8 cellular contexts compared by ENCODE assay signal in the genomic region with DNA sequence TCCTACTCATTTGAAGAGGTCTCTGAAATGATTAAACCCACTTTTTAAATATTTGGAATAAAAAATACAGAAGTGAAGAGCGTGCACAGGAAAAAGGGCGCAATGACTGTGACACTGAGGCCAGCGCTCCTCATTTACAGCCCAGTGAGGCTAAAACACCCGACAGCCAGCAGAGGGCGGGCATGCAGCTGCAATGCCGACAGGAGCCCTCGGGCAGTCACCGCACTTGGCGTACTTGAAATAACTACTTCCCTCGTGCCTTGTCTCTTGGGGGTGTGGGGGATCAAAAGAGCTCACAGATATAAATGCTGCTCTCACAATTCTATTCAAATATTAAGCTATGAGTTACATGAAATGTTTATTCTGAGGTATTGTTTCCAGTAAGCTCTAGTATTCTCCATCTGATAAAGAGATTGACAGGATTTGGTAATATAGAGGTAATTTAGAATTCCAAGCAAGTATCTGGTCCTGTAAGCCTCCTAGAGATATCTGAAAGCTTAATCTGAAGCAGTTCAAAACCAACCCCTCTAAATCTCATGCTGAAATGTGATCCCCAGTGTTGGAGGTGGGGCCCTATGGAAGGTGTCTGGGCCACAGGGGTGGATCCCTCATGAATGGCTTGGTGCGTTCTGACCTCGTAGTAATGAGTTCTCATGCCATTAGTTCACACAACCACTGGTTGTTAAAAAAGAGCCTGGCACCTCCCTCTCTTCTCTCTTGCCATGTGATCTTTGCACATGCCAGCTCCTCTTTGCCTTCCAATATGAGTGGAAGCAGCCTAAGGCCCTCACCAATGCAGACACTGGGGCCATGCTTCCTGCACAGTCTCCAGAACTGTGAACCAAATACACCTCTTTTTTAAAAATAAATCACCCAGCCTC.
DNase-seq lines count a peak whose midpoint lies in the region; ATAC-seq, FAIRE-seq and TF ChIP-seq lines count a peak whose summit lies in the region.

No MANE protein-coding gene starts in this region.

- no peak overlapping the region for H3K27ac ChIP-seq in keratinocyte (ENCODE audit: control insufficient read depth, insufficient read depth, low read length)

- H3K27me3 ChIP-seq in keratinocyte (ENCODE audit: control insufficient read depth, extremely low read depth, insufficient read depth, low read length): no peaks in the 10 kb centered on the region

- H3K9me1 ChIP-seq in keratinocyte (ENCODE audit: control insufficient read depth, extremely low read depth, insufficient read depth, low read length): no peaks in the 10 kb centered on the region

- H3K4me3 ChIP-seq in GM12864 (ENCODE audit: low read depth, low read length) (no peak overlapping the region), cardiac fibroblast (replicated peaks in 1 of 2; ENCODE audit: low read depth in 2 of 2, low read length in 2 of 2) (no peak overlapping the region), keratinocyte (ENCODE audit: control insufficient read depth in 2 of 3, extremely low read depth in 1 of 3, insufficient read depth in 2 of 3, low read depth in 1 of 3, low read length in 3 of 3) (no peak overlapping the region)

- peaks cover 12% of the 10 kb centered on the region in 2 experiments for H3K36me3 ChIP-seq in keratinocyte (ENCODE audit: control insufficient read depth in 2 of 2, extremely low read depth in 1 of 2, insufficient read depth in 2 of 2, low read length in 2 of 2)

- no peaks in the 10 kb centered on the region for H3K9me3 ChIP-seq in keratinocyte (ENCODE audit: control insufficient read depth, low read depth, low read length)

- no peaks in the 10 kb centered on the region for H4K20me1 ChIP-seq in keratinocyte (ENCODE audit: control insufficient read depth, extremely low read depth, insufficient read depth, low read length)

- DNase-seq in GM12864 (ENCODE audit: low read depth): peak; percentile 33
- DNase-seq in NCI-H2227 (lab: John Stamatoyannopoulos, UW; ENCODE audit: unreplicated experiment): peak; percentile 82
- DNase-seq in activated CD4-positive, CD25-positive, alpha-beta regulatory T cell (lab: John Stamatoyannopoulos, UW): peak; percentile 49 to 64 (median 52)
- DNase-seq in cardiac fibroblast (ENCODE audit: low read depth in 2 of 2): peak; percentile 80 to 84
- DNase-seq in keratinocyte (ENCODE audit: low read depth, low spot score): no peak
- peak; percentile 45 to 66 (median 58) for DNase-seq in stimulated activated CD4-positive, alpha-beta T cell treated with anti-CD3 and anti-CD28 coated beads, Interleukin-1b, Interleukin-23, amount 100 ng/mL, for 24 hours (ENCODE audit: low read depth in 4 of 4, low spot score in 1 of 4)

- no peak overlapping the region for H3K4me2 ChIP-seq in keratinocyte (ENCODE audit: control insufficient read depth, extremely low read depth, insufficient read depth, low read depth, low read length)

- H3K9ac ChIP-seq in keratinocyte (ENCODE audit: control insufficient read depth, extremely low read depth, insufficient read depth, low read length): no peak overlapping the region

- H3K4me1 ChIP-seq in keratinocyte (ENCODE audit: control insufficient read depth, extremely low read depth, insufficient read depth, low read length): no peaks in the 10 kb centered on the region

- peak; percentile 53 for FAIRE-seq in keratinocyte (lab: Jason Lieb, UNC)

- no peaks in the 10 kb centered on the region for H3K79me2 ChIP-seq in keratinocyte (ENCODE audit: control insufficient read depth, insufficient read depth, low read length)

- ATAC-seq in HG03066 (IDR thresholded peaks at IDR 0.05; ENCODE audit: low read depth, unreplicated experiment) (peak; percentile 72), HG02763 (IDR thresholded peaks at IDR 0.05; ENCODE audit: unreplicated experiment) (no peak)

- dilution Hi-C loops in keratinocyte (cut with MboI; ENCODE audit: extremely low pct_ligation_motif_present, low sequenced_read_pairs): no loop called here

- TF ChIP-seq CTCF in GM12864 (IDR thresholded peaks at IDR 0.05; ENCODE audit: low read depth, low read length, missing control alignments) (peak; percentile 90), cardiac fibroblast (IDR thresholded peaks at IDR 0.05; ENCODE audit: low read depth, low read length) (peak; percentile 92), keratinocyte (optimal IDR thresholded peaks at IDR 0.05 in 1 of 3, IDR thresholded peaks at IDR 0.05 in 1 of 3, conservative IDR thresholded peaks at IDR 0.05 in 1 of 3; ENCODE audit: extremely low read depth in 1 of 3, insufficient read depth in 2 of 3, low read length in 3 of 3) (peak; percentile 87 to 99 (median 95))

- H2AFZ ChIP-seq in keratinocyte (ENCODE audit: control insufficient read depth, low read length): no peak overlapping the region
